1 cellular context compared by ENCODE assay signal in the genomic region with DNA sequence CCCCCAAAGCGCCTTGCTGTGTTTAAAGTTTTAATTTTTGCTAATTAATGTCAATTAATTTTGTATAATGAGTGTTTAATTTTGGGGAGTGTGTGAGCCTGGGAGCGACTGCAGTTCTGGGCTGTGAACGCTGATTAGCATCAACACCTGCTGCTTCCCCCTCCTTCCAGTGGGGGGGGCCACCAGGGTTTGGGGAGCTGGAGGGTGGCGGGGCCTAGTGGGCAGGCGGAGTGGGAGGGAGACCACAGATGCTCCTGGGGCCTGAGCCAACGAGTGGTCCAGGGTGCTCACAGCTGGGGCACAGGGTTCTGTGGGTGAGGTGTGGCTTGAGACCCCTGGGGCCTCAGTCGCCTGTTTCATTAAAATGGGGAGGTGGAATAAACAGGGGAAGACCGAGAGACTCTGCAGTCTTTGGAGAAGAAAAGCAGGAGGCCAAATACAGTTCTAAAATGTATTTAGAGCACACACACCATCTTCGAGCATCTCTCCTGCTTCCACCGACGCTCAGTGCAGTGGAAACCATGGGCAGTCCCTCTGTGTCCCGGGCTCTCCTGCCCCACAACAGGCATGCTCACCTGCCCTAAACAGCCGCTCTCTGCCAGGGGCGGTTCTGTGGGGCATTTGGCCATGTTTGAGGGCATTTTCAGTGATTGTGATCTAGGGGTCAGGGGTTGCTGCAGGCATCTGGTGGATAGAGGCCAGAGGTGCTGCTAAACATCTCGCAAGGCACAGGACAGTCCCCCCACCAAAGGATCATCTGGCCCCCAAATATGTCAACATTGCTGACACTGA.
TF ChIP-seq lines count a peak whose summit lies in the region.

No MANE protein-coding gene starts in this region.

TF ChIP-seq in HCT116, 20 proteins besides CTCF, POLR2A, EP300 and RAD21 (continued from another document):
- TF ChIP-seq, protein P1, sequence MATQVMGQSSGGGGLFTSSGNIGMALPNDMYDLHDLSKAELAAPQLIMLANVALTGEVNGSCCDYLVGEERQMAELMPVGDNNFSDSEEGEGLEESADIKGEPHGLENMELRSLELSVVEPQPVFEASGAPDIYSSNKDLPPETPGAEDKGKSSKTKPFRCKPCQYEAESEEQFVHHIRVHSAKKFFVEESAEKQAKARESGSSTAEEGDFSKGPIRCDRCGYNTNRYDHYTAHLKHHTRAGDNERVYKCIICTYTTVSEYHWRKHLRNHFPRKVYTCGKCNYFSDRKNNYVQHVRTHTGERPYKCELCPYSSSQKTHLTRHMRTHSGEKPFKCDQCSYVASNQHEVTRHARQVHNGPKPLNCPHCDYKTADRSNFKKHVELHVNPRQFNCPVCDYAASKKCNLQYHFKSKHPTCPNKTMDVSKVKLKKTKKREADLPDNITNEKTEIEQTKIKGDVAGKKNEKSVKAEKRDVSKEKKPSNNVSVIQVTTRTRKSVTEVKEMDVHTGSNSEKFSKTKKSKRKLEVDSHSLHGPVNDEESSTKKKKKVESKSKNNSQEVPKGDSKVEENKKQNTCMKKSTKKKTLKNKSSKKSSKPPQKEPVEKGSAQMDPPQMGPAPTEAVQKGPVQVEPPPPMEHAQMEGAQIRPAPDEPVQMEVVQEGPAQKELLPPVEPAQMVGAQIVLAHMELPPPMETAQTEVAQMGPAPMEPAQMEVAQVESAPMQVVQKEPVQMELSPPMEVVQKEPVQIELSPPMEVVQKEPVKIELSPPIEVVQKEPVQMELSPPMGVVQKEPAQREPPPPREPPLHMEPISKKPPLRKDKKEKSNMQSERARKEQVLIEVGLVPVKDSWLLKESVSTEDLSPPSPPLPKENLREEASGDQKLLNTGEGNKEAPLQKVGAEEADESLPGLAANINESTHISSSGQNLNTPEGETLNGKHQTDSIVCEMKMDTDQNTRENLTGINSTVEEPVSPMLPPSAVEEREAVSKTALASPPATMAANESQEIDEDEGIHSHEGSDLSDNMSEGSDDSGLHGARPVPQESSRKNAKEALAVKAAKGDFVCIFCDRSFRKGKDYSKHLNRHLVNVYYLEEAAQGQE (IDR thresholded peaks at IDR 0.05; ENCODE audit: low read depth), result no peak
- TF ChIP-seq FOSL1 (IDR thresholded peaks at IDR 0.05; ENCODE audit: low read depth), result no peak
- TF ChIP-seq TCF7L2 (IDR thresholded peaks at IDR 0.05; ENCODE audit: borderline replicate concordance, extremely low read depth, insufficient read depth, insufficient read length), result no peak
- no peak for TF ChIP-seq JUND (IDR thresholded peaks at IDR 0.05)
- TF ChIP-seq YY1 (IDR thresholded peaks at IDR 0.05; ENCODE audit: extremely low read depth, insufficient replicate concordance, low read depth, low read length), result no peak
- TF ChIP-seq EZH2phosphoT487 (IDR thresholded peaks at IDR 0.05; ENCODE audit: borderline replicate concordance), result no peak
- TF ChIP-seq EGR1 (IDR thresholded peaks at IDR 0.05; ENCODE audit: low read depth), result no peak
- no peak for TF ChIP-seq SP1 (IDR thresholded peaks at IDR 0.05; ENCODE audit: low read depth)
- TF ChIP-seq POLR2AphosphoS5 (IDR thresholded peaks at IDR 0.05; ENCODE audit: low read depth, low read length), result no peak
- TF ChIP-seq, protein P2, sequence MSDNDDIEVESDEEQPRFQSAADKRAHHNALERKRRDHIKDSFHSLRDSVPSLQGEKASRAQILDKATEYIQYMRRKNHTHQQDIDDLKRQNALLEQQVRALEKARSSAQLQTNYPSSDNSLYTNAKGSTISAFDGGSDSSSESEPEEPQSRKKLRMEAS (IDR thresholded peaks at IDR 0.05), result no peak
- TF ChIP-seq, protein P3, sequence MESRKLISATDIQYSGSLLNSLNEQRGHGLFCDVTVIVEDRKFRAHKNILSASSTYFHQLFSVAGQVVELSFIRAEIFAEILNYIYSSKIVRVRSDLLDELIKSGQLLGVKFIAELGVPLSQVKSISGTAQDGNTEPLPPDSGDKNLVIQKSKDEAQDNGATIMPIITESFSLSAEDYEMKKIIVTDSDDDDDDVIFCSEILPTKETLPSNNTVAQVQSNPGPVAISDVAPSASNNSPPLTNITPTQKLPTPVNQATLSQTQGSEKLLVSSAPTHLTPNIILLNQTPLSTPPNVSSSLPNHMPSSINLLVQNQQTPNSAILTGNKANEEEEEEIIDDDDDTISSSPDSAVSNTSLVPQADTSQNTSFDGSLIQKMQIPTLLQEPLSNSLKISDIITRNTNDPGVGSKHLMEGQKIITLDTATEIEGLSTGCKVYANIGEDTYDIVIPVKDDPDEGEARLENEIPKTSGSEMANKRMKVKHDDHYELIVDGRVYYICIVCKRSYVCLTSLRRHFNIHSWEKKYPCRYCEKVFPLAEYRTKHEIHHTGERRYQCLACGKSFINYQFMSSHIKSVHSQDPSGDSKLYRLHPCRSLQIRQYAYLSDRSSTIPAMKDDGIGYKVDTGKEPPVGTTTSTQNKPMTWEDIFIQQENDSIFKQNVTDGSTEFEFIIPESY (IDR thresholded peaks at IDR 0.05; ENCODE audit: extremely low read depth, insufficient replicate concordance, low read length), result no peak
- TF ChIP-seq EZH2 (IDR thresholded peaks at IDR 0.05), result no peak
- TF ChIP-seq SIN3A (IDR thresholded peaks at IDR 0.05; ENCODE audit: low read depth), result no peak
TF ChIP-seq in HCT116: peak in this region for 0.
